In genomic region chr3:66581261-66581660, GRCh38 we compare ENCODE assay signal across 23 cellular contexts.
A peak's percentile ranks its signal among the peaks of the same experiment; 100 is the strongest.
DNase-seq lines count a peak whose midpoint lies in the region; ATAC-seq, FAIRE-seq and TF ChIP-seq lines count a peak whose summit lies in the region.
"Had no signal": no experiment of that assay in that cellular context is flagged by ENCODE, and none has a peak within 500 bp of the region (broad histone marks: within the 10 kb centered on the region; RNA-seq: fewer than 3 reads in every experiment).

No MANE protein-coding gene starts in this region.

- no peak for FAIRE-seq in small intestine (lab: Jason Lieb, UNC)
- FAIRE-seq: A549, GM12891, GM18507, H54 had no signal

- no peaks in the 10 kb centered on the region for H4K20me1 ChIP-seq in mammary epithelial cell (ENCODE audit: insufficient read depth, low read length)

- H3K27me3 Mint-ChIP-seq in MCF 10A (ENCODE audit: insufficient read depth, unreplicated experiment): no peaks in the 10 kb centered on the region

- no peak overlapping the region for H3K9ac ChIP-seq in mammary epithelial cell (ENCODE audit: insufficient read depth, low read length)

- 93% methylated on average over 6 of the region's 6 CpGs for WGBS in mammary epithelial cell (ENCODE audit: low coverage, missing lambda C conversion rate)
- WGBS in small intestine, 3 donors: 34 to 65% (median 55%) methylated on average over 6 of the region's 6 CpGs
- WGBS in right cardiac atrium: 80% methylated on average over 6 of the region's 6 CpGs

- H3K4me1 ChIP-seq in mammary epithelial cell (ENCODE audit: insufficient read depth, low read length) (peaks cover 6% of the 10 kb centered on the region), small intestine (ENCODE audit: control insufficient read depth in 2 of 2, insufficient read depth in 1 of 2, low read depth in 1 of 2, low read length in 1 of 2) (no peaks in the 10 kb centered on the region), right cardiac atrium (ENCODE audit: control insufficient read depth, insufficient read depth, low read length) (no peaks in the 10 kb centered on the region)
- H3K4me1 ChIP-seq: A549 had no signal

- no peaks in the 10 kb centered on the region for H3K27me3 ChIP-seq in mammary epithelial cell (ENCODE audit: insufficient read depth, low read length)
- no peaks in the 10 kb centered on the region for H3K27me3 ChIP-seq in small intestine (ENCODE audit: control insufficient read depth in 2 of 2, insufficient read depth in 2 of 2, low read length in 2 of 2)
- peaks cover 3% of the 10 kb centered on the region for H3K27me3 ChIP-seq in right cardiac atrium (ENCODE audit: control insufficient read depth, insufficient read depth)

- no peak overlapping the region for H3K4me3 Mint-ChIP-seq in MCF 10A (ENCODE audit: unreplicated experiment)
- H3K4me3 Mint-ChIP-seq: CD4-positive, alpha-beta memory T cell; GM23338; HFFc6 had no signal

- no peak for TF ChIP-seq CTCF in MCF 10A (IDR thresholded peaks at IDR 0.05; ENCODE audit: unreplicated experiment)
- TF ChIP-seq CTCF in mammary epithelial cell (conservative IDR thresholded peaks at IDR 0.05 in 1 of 2, IDR thresholded peaks at IDR 0.05 in 1 of 2; ENCODE audit: extremely low read depth in 1 of 2, insufficient read depth in 1 of 2, low read depth in 1 of 2, low read length in 2 of 2): no peak

- peaks cover 9% of the 10 kb centered on the region for H3K9me3 Mint-ChIP-seq in MCF 10A (ENCODE audit: unreplicated experiment)
- H3K9me3 Mint-ChIP-seq: HFFc6 had no signal

- peak overlapping the region; percentile 1 for H3K27ac Mint-ChIP-seq in MCF 10A (ENCODE audit: low read depth, unreplicated experiment)
- H3K27ac Mint-ChIP-seq: GM23338, HFFc6 had no signal

- dilution Hi-C loops in mammary epithelial cell (cut with HindIII; ENCODE audit: low sequenced_read_pairs): loop anchor here (5.0 kb wide), 1 partner anchor 71 kb away; no protein-coding TSS in a partner anchor

- ATAC-seq in left colon (peak; percentile 100), right cardiac atrium (no peak)
- ATAC-seq: A549, GM23338 had no signal

- H3K27ac ChIP-seq in mammary epithelial cell (ENCODE audit: insufficient read depth, low read depth, low read length) (no peak overlapping the region), small intestine (ENCODE audit: low read depth in 1 of 2, low read length in 1 of 2) (no peak overlapping the region), right cardiac atrium (ENCODE audit: low read length) (no peak overlapping the region)
- H3K27ac ChIP-seq: A549 had no signal

- in situ Hi-C loops in mammary epithelial cell (cut with MboI; ENCODE audit: low sequenced_read_pairs in 2 of 2): no loop called here

- intact Hi-C loops in MCF 10A (cut with micrococcal nuclease) (no loop called here), mammary epithelial cell (cut with micrococcal nuclease) (no loop called here), left colon (cut with DNase I, micrococcal nuclease) (no loop called here), right cardiac atrium (cut with DNase I) (no loop called here)

- no peaks in the 10 kb centered on the region for H3K9me3 ChIP-seq in mammary epithelial cell (replicated peaks; ENCODE audit: insufficient read depth, low read length)
- no peaks in the 10 kb centered on the region for H3K9me3 ChIP-seq in small intestine (ENCODE audit: control insufficient read depth, low read depth)
- no peaks in the 10 kb centered on the region for H3K9me3 ChIP-seq in right cardiac atrium (ENCODE audit: control insufficient read depth, low read length)
- H3K9me3 ChIP-seq: A549, HAP-1 had no signal

- POLR2A ChIA-PET in MCF 10A (lab: Yijun Ruan, JAX): interaction anchor here (1.3 kb wide), 1 partner anchor 13 kb away, joined by 5 read pairs; no protein-coding TSS in a partner anchor

- H3K36me3 Mint-ChIP-seq in MCF 10A (ENCODE audit: insufficient read depth, unreplicated experiment): no peaks in the 10 kb centered on the region
- H3K36me3 Mint-ChIP-seq: CD4-positive, alpha-beta memory T cell had no signal

- H3K4me1 Mint-ChIP-seq in MCF 10A (ENCODE audit: insufficient read depth, unreplicated experiment): no peaks in the 10 kb centered on the region

- H3K4me2 ChIP-seq in mammary epithelial cell (ENCODE audit: insufficient read depth, low read depth, low read length): no peak overlapping the region
- H3K4me2 ChIP-seq: A549, GM23338 had no signal

- H2AFZ ChIP-seq in mammary epithelial cell (ENCODE audit: low read depth, low read length): no peak overlapping the region
- H2AFZ ChIP-seq: GM23338 had no signal

- CTCF ChIA-PET in MCF 10A (lab: Yijun Ruan, JAX) (interaction anchor here (0.6 to 1.2 kb wide), 3 partner anchors 174 to 832 kb away, joined by 3 to 5 read pairs (median 3); no protein-coding TSS in a partner anchor), mammary epithelial cell (lab: Charles Lee; ENCODE audit: low non-redundant PET) (no interaction called here)

- no peaks in the 10 kb centered on the region for H3K79me2 ChIP-seq in mammary epithelial cell (ENCODE audit: insufficient read depth, low read length)

- H3K4me3 ChIP-seq in mammary epithelial cell (replicated peaks in 1 of 3; ENCODE audit: insufficient read depth in 1 of 3, low read depth in 2 of 3, low read length in 3 of 3): no peak overlapping the region
- H3K4me3 ChIP-seq in small intestine (ENCODE audit: low read depth in 1 of 2, low read length in 2 of 2): no peak overlapping the region
- H3K4me3 ChIP-seq in right cardiac atrium (ENCODE audit: low read length): no peak overlapping the region
- H3K4me3 ChIP-seq: A549, GM23338, HAP-1 had no signal

- BruUV-seq in MCF 10A (replicated peaks; lab: Mats Ljungman, UMichigan) (no TSS peak), mammary epithelial cell (replicated peaks; lab: Mats Ljungman, UMichigan) (no TSS peak)

- no peaks in the 10 kb centered on the region for H3K36me3 ChIP-seq in mammary epithelial cell (ENCODE audit: insufficient read depth, low read length)
- no peaks in the 10 kb centered on the region for H3K36me3 ChIP-seq in small intestine (ENCODE audit: control insufficient read depth in 2 of 2, insufficient read depth in 2 of 2, low read length in 2 of 2)
- H3K36me3 ChIP-seq: HAP-1 had no signal

- DNase-seq in MCF 10A (ENCODE audit: unreplicated experiment): no peak
- DNase-seq in mammary epithelial cell: no peak
- DNase-seq in left colon: peak; percentile 21 to 33
- peak; percentile 67 for DNase-seq in small intestine
- no peak for DNase-seq in SIG-M5 treated with dmso at 0.1 percent for 504 hours (lab: John Stamatoyannopoulos, UW; ENCODE audit: unreplicated experiment)
- DNase-seq in right cardiac atrium: no peak
- no peak for DNase-seq in HuH-7.5 (ENCODE audit: low spot score)
- DNase-seq: 8988T; ACHN; C1 segment of cervical spinal cord; Calu3; CD4-positive, alpha-beta memory T cell; COR-L47; DMS53; DMS79 treated with DMSO at 0.1 percent for 48 hours; GF-D8; HFFc6 had no signal

Comparison
In these comparisons a context has a peak if more than half of its experiments do, and no peak if none do; other contexts are left out.
1. DNase-seq: peak in left colon (2 of 2) and small intestine (single experiment); none in MCF 10A (single experiment), mammary epithelial cell (single experiment), SIG-M5 treated with dmso at 0.1 percent for 504 hours (single experiment), right cardiac atrium (0 of 3) and HuH-7.5 (single experiment).